ENCODE assay signal across 8 cellular contexts in the genomic region with DNA sequence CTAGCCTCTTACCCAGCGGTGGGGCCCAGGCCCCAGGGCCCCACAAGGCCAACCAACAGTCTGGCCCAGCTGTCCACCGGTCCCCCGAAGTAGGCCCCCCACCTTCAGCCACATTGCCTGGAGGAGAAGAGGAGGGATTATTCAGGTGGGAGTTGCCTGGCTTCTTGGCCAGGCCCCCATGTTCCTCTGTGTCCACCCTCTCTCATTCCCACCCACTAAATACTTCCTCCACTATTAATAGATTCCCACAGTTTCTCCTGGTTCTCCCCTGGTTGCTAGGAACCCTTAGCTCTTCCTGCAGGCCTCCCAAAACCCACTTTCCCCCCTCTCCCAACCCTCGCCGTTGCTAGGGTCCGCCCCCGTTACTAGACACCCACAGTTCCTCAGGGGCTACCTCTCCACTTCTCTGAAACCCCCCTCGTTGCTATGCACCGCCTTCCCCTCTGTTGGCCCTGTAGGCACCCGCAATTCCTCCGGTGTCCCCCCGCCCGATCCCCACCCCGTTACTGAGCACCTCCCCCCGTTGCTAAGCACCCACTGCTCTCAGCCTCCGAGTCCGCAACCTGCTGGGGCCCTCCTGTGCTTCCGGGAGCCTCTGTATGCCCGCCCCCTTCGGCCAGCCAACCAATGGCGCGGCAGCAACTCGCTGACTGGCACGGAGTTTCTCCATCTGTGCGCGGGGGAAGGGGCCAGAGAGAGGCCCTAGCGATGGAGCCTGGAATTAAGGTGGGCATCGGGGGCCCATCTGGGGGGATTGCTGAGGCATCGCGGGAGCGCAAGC. TPM values are rescaled to one million over a fixed set of nuclear protein-coding genes. Genes with fewer than 3 reads are reported as not detected.
A peak's percentile ranks its signal among the peaks of the same experiment; 100 is the strongest.
DNase-seq lines count a peak whose midpoint lies in the region; TF ChIP-seq lines count a peak whose summit lies in the region.

No MANE protein-coding gene starts in this region.

- peaks cover 5% of the 10 kb centered on the region for H3K36me3 ChIP-seq in CD8-positive, alpha-beta memory T cell (ENCODE audit: insufficient read depth, low read length)
- peaks cover 15% of the 10 kb centered on the region for H3K36me3 ChIP-seq in endodermal cell (ENCODE audit: control insufficient read depth, insufficient read depth, low read length)

- peak overlapping the region; percentile 98 for H3K27ac ChIP-seq in CD8-positive, alpha-beta memory T cell (ENCODE audit: low read depth, low read length)
- peak overlapping the region; percentile 77 for H3K27ac ChIP-seq in endodermal cell (ENCODE audit: low read depth, low read length)

- H3K27ac Mint-ChIP-seq in CD8-positive, alpha-beta memory T cell: peak overlapping the region; percentile 93 to 100 (median 98)
- peak overlapping the region; percentile 89 for H3K27ac Mint-ChIP-seq in endodermal cell
- peak overlapping the region; percentile 99 for H3K27ac Mint-ChIP-seq in mesothelial cell of epicardium

- TF ChIP-seq CTCF in GM20000 (IDR thresholded peaks at IDR 0.05; ENCODE audit: extremely low read depth, missing control alignments) (no peak), endodermal cell (conservative IDR thresholded peaks at IDR 0.05) (peak; percentile 44), mesothelial cell of epicardium (IDR thresholded peaks at IDR 0.05; ENCODE audit: unreplicated experiment) (no peak)

- peaks cover 5 to 43% (median 8%) of the 10 kb centered on the region in 3 donors for H3K36me3 Mint-ChIP-seq in CD8-positive, alpha-beta memory T cell
- H3K36me3 Mint-ChIP-seq in endodermal cell (ENCODE audit: low read depth) (peaks cover 25% of the 10 kb centered on the region), mesothelial cell of epicardium (peaks cover 20% of the 10 kb centered on the region)

- H3K27me3 Mint-ChIP-seq in CD8-positive, alpha-beta memory T cell: no peaks in the 10 kb centered on the region
- H3K27me3 Mint-ChIP-seq in endodermal cell (ENCODE audit: insufficient read depth): no peaks in the 10 kb centered on the region
- no peaks in the 10 kb centered on the region for H3K27me3 Mint-ChIP-seq in mesothelial cell of epicardium (ENCODE audit: low read depth)

- H3K9me3 ChIP-seq in CD8-positive, alpha-beta memory T cell (ENCODE audit: low read length): no peaks in the 10 kb centered on the region
- no peaks in the 10 kb centered on the region for H3K9me3 ChIP-seq in endodermal cell (ENCODE audit: control insufficient read depth, low read length)

- peak overlapping the region; percentile 99 for H3K4me3 ChIP-seq in CD8-positive, alpha-beta memory T cell (ENCODE audit: low read length)
- peak overlapping the region; percentile 94 for H3K4me3 ChIP-seq in endodermal cell (ENCODE audit: low read length)

- no peaks in the 10 kb centered on the region for H3K27me3 ChIP-seq in CD8-positive, alpha-beta memory T cell (ENCODE audit: insufficient read depth, low read length, poor library complexity, severe bottlenecking)
- H3K27me3 ChIP-seq in endodermal cell (ENCODE audit: control insufficient read depth, insufficient read depth, low read length, poor library complexity, severe bottlenecking): no peaks in the 10 kb centered on the region

- 5 to 7% methylated on average over 4 to 30 of the region's 31 CpGs for WGBS in endodermal cell (ENCODE audit: insufficient coverage in 1 of 2, insufficient read length in 1 of 2), 2 experiments

- H3K9ac ChIP-seq in endodermal cell (ENCODE audit: extremely low read depth, low read length, poor library complexity, severe bottlenecking): peak overlapping the region; percentile 73

- POLR2A ChIA-PET in CD8-positive, alpha-beta memory T cell (lab: Charles Lee): interaction anchor here (0.5 to 0.6 kb wide), 2 partner anchors 38 to 111 kb away, joined by 3 to 4 read pairs; no protein-coding TSS in a partner anchor

- H3K4me1 ChIP-seq in CD8-positive, alpha-beta memory T cell (ENCODE audit: insufficient read depth, low read length): peaks cover 47% of the 10 kb centered on the region
- H3K4me1 ChIP-seq in endodermal cell (ENCODE audit: control insufficient read depth, insufficient read depth, low read length): no peaks in the 10 kb centered on the region

- H3K4me1 Mint-ChIP-seq in CD8-positive, alpha-beta memory T cell: peaks cover 52 to 69% (median 68%) of the 10 kb centered on the region in 3 donors
- H3K4me1 Mint-ChIP-seq in endodermal cell (peaks cover 19% of the 10 kb centered on the region), mesothelial cell of epicardium (peaks cover 32% of the 10 kb centered on the region)

- no peaks in the 10 kb centered on the region for H3K9me3 Mint-ChIP-seq in CD8-positive, alpha-beta memory T cell
- H3K9me3 Mint-ChIP-seq in endodermal cell (no peaks in the 10 kb centered on the region), mesothelial cell of epicardium (no peaks in the 10 kb centered on the region)

- H3K4me3 Mint-ChIP-seq in CD8-positive, alpha-beta memory T cell: peak overlapping the region; percentile 87 to 97 (median 91)
- H3K4me3 Mint-ChIP-seq in endodermal cell: peak overlapping the region; percentile 91
- peak overlapping the region; percentile 86 for H3K4me3 Mint-ChIP-seq in mesothelial cell of epicardium

- CTCF ChIA-PET in CD8-positive, alpha-beta memory T cell (lab: Charles Lee): interaction anchor here (1.2 kb wide), 1 partner anchor 38 kb away, joined by 3 read pairs; no protein-coding TSS in a partner anchor

- peak; percentile 90 to 97 (median 93) for DNase-seq in CD8-positive, alpha-beta memory T cell
- peak; percentile 95 for DNase-seq in GM20000 (ENCODE audit: low spot score)
- DNase-seq in HUDEP-2 (lab: John Stamatoyannopoulos, UW; ENCODE audit: unreplicated experiment in 76 of 76): peak in 74 of 76 experiments; percentile 59 to 96 (median 89)
- DNase-seq in NOMO-1 treated with DMSO at 0.1 percent for 48 hours (lab: John Stamatoyannopoulos, UW; ENCODE audit: unreplicated experiment): peak; percentile 80
- peak; percentile 91 for DNase-seq in activated CD8-positive, alpha-beta memory T cell treated with anti-CD3 and anti-CD28 coated beads, Interleukin-2, amount 50 U/mL, for 4 hours
- peak; percentile 98 for DNase-seq in endodermal cell
- DNase-seq in mesothelial cell of epicardium (ENCODE audit: low spot score in 2 of 2, unreplicated experiment in 2 of 2): peak; percentile 91 to 96
- DNase-seq in stimulated activated CD8-positive, alpha-beta memory T cell treated with anti-CD3 and anti-CD28 coated beads, Interleukin-15, amount 100 ng/mL, for 1 hour (ENCODE audit: low read depth): peak; percentile 86

RNA-seq across cellular contexts. Expression of gene COQ8B, which starts 2.0 kb away (rescaled TPM):
- total RNA-seq in CD8-positive, alpha-beta memory T cell: 10 to 100 TPM; 20.6 to 25.7 TPM
- 17.3 TPM for polyA plus RNA-seq in CD8-positive, alpha-beta memory T cell
- total RNA-seq in endodermal cell (10 to 100 TPM; 45.6 to 49.8 TPM), mesothelial cell of epicardium (45.9 to 58.3 TPM (median 54.8 TPM) in 3 replicates)
- polyA plus RNA-seq in endodermal cell (2013, experiment 1 of 2): 39.8 TPM
- polyA plus RNA-seq in endodermal cell (2013, experiment 2 of 2): 34.3 TPM

RNA-seq across cellular contexts. Expression of gene ITPKC, which starts 2.2 kb away (rescaled TPM):
- 1 to 10 TPM; 5.5 to 5.7 TPM for total RNA-seq in CD8-positive, alpha-beta memory T cell
- polyA plus RNA-seq in CD8-positive, alpha-beta memory T cell: 8.9 TPM
- 10 to 100 TPM in 1 of 2 donors, 1 to 10 TPM in 1; 9.9 to 11.1 TPM for total RNA-seq in endodermal cell
- 8.8 TPM for polyA plus RNA-seq in endodermal cell (2013, experiment 1 of 2)
- polyA plus RNA-seq in endodermal cell (2013, experiment 2 of 2): 8.2 TPM
- total RNA-seq in mesothelial cell of epicardium: 26.2 to 28.3 TPM (median 27.0 TPM) in 3 replicates

RNA-seq across cellular contexts. Expression of gene NUMBL, which starts 24.3 kb away (rescaled TPM):
- 10 to 100 TPM; 13.6 to 13.7 TPM for total RNA-seq in CD8-positive, alpha-beta memory T cell
- polyA plus RNA-seq in CD8-positive, alpha-beta memory T cell: 1.1 TPM
- total RNA-seq in endodermal cell (10 to 100 TPM; 32.7 to 46.9 TPM), mesothelial cell of epicardium (35.0 to 42.5 TPM (median 39.2 TPM) in 3 replicates)
- 28.0 TPM for polyA plus RNA-seq in endodermal cell (2013, experiment 1 of 2)
- polyA plus RNA-seq in endodermal cell (2013, experiment 2 of 2): 31.5 TPM

RNA-seq across cellular contexts. Expression of gene ACTMAP, which starts 35.6 kb away (rescaled TPM):
- total RNA-seq in CD8-positive, alpha-beta memory T cell: 10 to 100 TPM; 10.3 to 10.6 TPM
- polyA plus RNA-seq in CD8-positive, alpha-beta memory T cell: 2.9 TPM
- total RNA-seq in endodermal cell (10 to 100 TPM; 26.0 to 34.3 TPM), mesothelial cell of epicardium (14.2 to 18.4 TPM (median 15.0 TPM) in 3 replicates)
- polyA plus RNA-seq in endodermal cell (2013, experiment 1 of 2): 23.8 TPM
- 21.1 TPM for polyA plus RNA-seq in endodermal cell (2013, experiment 2 of 2)

RNA-seq across cellular contexts. Expression of gene SNRPA, which starts 36.3 kb away (rescaled TPM):
- total RNA-seq in CD8-positive, alpha-beta memory T cell: 100 to 1,000 TPM; 202 TPM
- polyA plus RNA-seq in CD8-positive, alpha-beta memory T cell: 89.5 TPM
- total RNA-seq in endodermal cell: 100 to 1,000 TPM; 160 to 199 TPM
- polyA plus RNA-seq in endodermal cell (2013, experiment 1 of 2): 206 TPM
- polyA plus RNA-seq in endodermal cell (2013, experiment 2 of 2): 196 TPM
- 109 to 121 TPM (median 111 TPM) in 3 replicates for total RNA-seq in mesothelial cell of epicardium

Comparison
In these comparisons a context has a peak if more than half of its experiments do, and no peak if none do; other contexts are left out.
1. Peak in every context shown above with its lines: DNase-seq, H3K4me3 ChIP-seq and H3K27ac ChIP-seq.